ENCODE assay signal across 1 cellular context in genomic region chr6:39224523-39225182, GRCh38.
TF ChIP-seq lines count a peak whose summit lies in the region.

No MANE protein-coding gene starts in this region.

TF ChIP-seq in WTC11, 78 proteins besides CTCF, POLR2A, EP300 and RAD21 (continued from another document):
- TF ChIP-seq E2F4 (CRISPR knock-in tag; IDR thresholded peaks at IDR 0.05; ENCODE audit: borderline replicate concordance, low read depth), result no peak
- TF ChIP-seq PRDM15 (CRISPR knock-in tag; IDR thresholded peaks at IDR 0.05), result no peak
- no peak for TF ChIP-seq TEAD1 (CRISPR knock-in tag; IDR thresholded peaks at IDR 0.05)
- no peak for TF ChIP-seq FOXP4 (CRISPR knock-in tag; IDR thresholded peaks at IDR 0.05)
- TF ChIP-seq OVOL2 (CRISPR knock-in tag; IDR thresholded peaks at IDR 0.05; ENCODE audit: borderline replicate concordance), result no peak
- TF ChIP-seq NR3C1 (CRISPR knock-in tag; conservative IDR thresholded peaks at IDR 0.05; ENCODE audit: low read depth), result no peak
- TF ChIP-seq ZNF396 (CRISPR knock-in tag; IDR thresholded peaks at IDR 0.05; ENCODE audit: borderline replicate concordance), result no peak
- no peak for TF ChIP-seq SMAD3 (CRISPR knock-in tag; IDR thresholded peaks at IDR 0.05; ENCODE audit: borderline replicate concordance)
